Comparison of ENCODE assay signal across 8 cellular contexts in genomic region chr22:20115691-20116375, GRCh38. TPM values are rescaled to one million over a fixed set of nuclear protein-coding genes. Genes with fewer than 3 reads are reported as not detected.
A peak's percentile ranks its signal among the peaks of the same experiment; 100 is the strongest.
DNase-seq lines count a peak whose midpoint lies in the region; ATAC-seq, FAIRE-seq and TF ChIP-seq lines count a peak whose summit lies in the region.

Gene RANBP1 (plus strand): TSS chr22:20116104. CDS start chr22:20116185, 81 bp downstream.

- H3K27ac ChIP-seq in HepG2 (ENCODE audit: extremely low read length, insufficient read depth, low read length) (peak within 1 kb of the TSS; percentile 78), testis (peak within 1 kb of the TSS; percentile 88)

- in situ Hi-C loops in HepG2 (cut with HindIII; ENCODE audit: extremely low pct_ligation_motif_present, low pct_unique_long_range_greater_than_20kb): no loop called here

- WGBS in HepG2 (ENCODE audit: low lambda C conversion rate): 77% methylated on average over 19 of the region's 30 CpGs
- WGBS in testis, 2 donors: 65% methylated on average over 29 to 30 of the region's 30 CpGs

- H3K27me3 ChIP-seq in HepG2 (ENCODE audit: control insufficient read depth in 1 of 2, insufficient read depth in 2 of 2, low read length in 2 of 2) (no peaks in the 10 kb centered on the region; a peak in 1 of 5 replicates), testis (no peaks in the 10 kb centered on the region)

- H3K27ac Mint-ChIP-seq in activated CD4-positive, alpha-beta T cell treated with anti-CD3 and anti-CD28 coated beads, Interleukin-2, amount 10 ng/mL, durations not matched to agents 24 days and 14 days: peak within 1 kb of the TSS; percentile 96
- H3K27ac Mint-ChIP-seq in MCF 10A (ENCODE audit: low read depth, unreplicated experiment): peak within 1 kb of the TSS; percentile 84

- no peak for TF ChIP-seq POLR2A in HepG2 (IDR thresholded peaks at IDR 0.05; ENCODE audit: insufficient read depth in 1 of 2, low read depth in 2 of 2, low read length in 2 of 2)
- no peak for TF ChIP-seq POLR2A in testis (IDR thresholded peaks at IDR 0.05)

- no peak for TF ChIP-seq EP300 in HepG2 (IDR thresholded peaks at IDR 0.05; ENCODE audit: low read depth in 2 of 2, low read length in 2 of 2)
- 0 out of 2 replicates have a peak, but pooled peaks have one; percentile 10 for TF ChIP-seq EP300 in HepG2 (CRISPR knock-in tag; IDR thresholded peaks at IDR 0.05; ENCODE audit: borderline replicate concordance)

- no peak for DNase-seq in activated CD4-positive, alpha-beta T cell treated with anti-CD3 and anti-CD28 coated beads, Interleukin-2, amount 10 ng/mL, durations not matched to agents 24 days and 14 days
- DNase-seq in activated CD4-positive, alpha-beta T cell treated with anti-CD3 and anti-CD28 coated beads, Interleukin-2, amount 50 U/mL, for 1 hour: no peak
- no peak for DNase-seq in MCF 10A (ENCODE audit: unreplicated experiment)
- no peak for DNase-seq in HepG2 (ENCODE audit: low spot score)
- DNase-seq in testis: no peak
- DNase-seq in GM19239 (ENCODE audit: insufficient read length, low spot score): no peak
- no peak for DNase-seq in medulla oblongata (ENCODE audit: extremely low spot score)
- no peak for DNase-seq in activated CD4-positive, alpha-beta T cell treated with anti-CD3 and anti-CD28 coated beads for 4 hours

- no peak for ATAC-seq in HepG2

- H3K9ac ChIP-seq in HepG2 (ENCODE audit: insufficient read depth, low read depth, low read length): peak within 1 kb of the TSS; percentile 90

- H3K9me3 ChIP-seq in HepG2 (ENCODE audit: low read length): no peaks in the 10 kb centered on the region
- no peaks in the 10 kb centered on the region for H3K9me3 ChIP-seq in testis

- FAIRE-seq in HepG2 (lab: Jason Lieb, UNC): no peak
- FAIRE-seq in GM19239 (lab: Jason Lieb, UNC): no peak

- H3K4me1 ChIP-seq in HepG2 (ENCODE audit: insufficient read depth, low read length) (peaks cover 48% of the 10 kb centered on the region), testis (peaks cover 25% of the 10 kb centered on the region)

- BruUV-seq in MCF 10A (replicated peaks; lab: Mats Ljungman, UMichigan) (no TSS peak), HepG2 (replicated peaks; lab: Mats Ljungman, UMichigan) (no TSS peak)

- H3K4me1 Mint-ChIP-seq in activated CD4-positive, alpha-beta T cell treated with anti-CD3 and anti-CD28 coated beads, Interleukin-2, amount 10 ng/mL, durations not matched to agents 24 days and 14 days: peaks cover 42% of the 10 kb centered on the region
- H3K4me1 Mint-ChIP-seq in MCF 10A (ENCODE audit: insufficient read depth, unreplicated experiment): peaks cover 9% of the 10 kb centered on the region

- no peak within 1 kb of the TSS for H2AFZ ChIP-seq in HepG2 (ENCODE audit: low read length)

- CTCF ChIA-PET in MCF 10A (lab: Yijun Ruan, JAX) (interaction anchor here (0.6 kb wide), 2 partner anchors 11 to 195 kb away, joined by 3 to 4 read pairs; no protein-coding TSS in a partner anchor), HepG2 (lab: Yijun Ruan, JAX; ENCODE audit: low intra/inter-chr PET ratio, low total read pairs) (no interaction called here)

- peaks cover 2% of the 10 kb centered on the region for H3K27me3 Mint-ChIP-seq in activated CD4-positive, alpha-beta T cell treated with anti-CD3 and anti-CD28 coated beads, Interleukin-2, amount 10 ng/mL, durations not matched to agents 24 days and 14 days
- H3K27me3 Mint-ChIP-seq in MCF 10A (ENCODE audit: insufficient read depth, unreplicated experiment): no peaks in the 10 kb centered on the region

- H3K4me3 ChIP-seq in HepG2 (replicated peaks in 1 of 3; ENCODE audit: insufficient read depth in 1 of 3, low read depth in 2 of 3, low read length in 3 of 3): peak within 1 kb of the TSS; percentile 79 to 85 (median 85)
- H3K4me3 ChIP-seq in testis: peak within 1 kb of the TSS; percentile 94 to 98

- POLR2A ChIA-PET in MCF 10A (lab: Yijun Ruan, JAX) (interaction anchor here (0.7 to 1.3 kb wide), 4 partner anchors 34 to 261 kb away, joined by 3 to 8 read pairs (median 4); partner anchors contain the start of genes GNB1L and RTL10), HepG2 (lab: Yijun Ruan, JAX) (interaction anchor here (0.7 to 0.8 kb wide), 2 partner anchors 15 to 34 kb away, joined by 3 to 4 read pairs; no protein-coding TSS in a partner anchor)

- H3K36me3 ChIP-seq in HepG2 (replicated peaks in 1 of 2; ENCODE audit: control insufficient read depth in 1 of 2, insufficient read depth in 2 of 2, low read length in 2 of 2) (peaks cover 7 to 68% of the 10 kb centered on the region in 2 experiments), testis (ENCODE audit: low read depth, missing control alignments) (no peaks in the 10 kb centered on the region)

- H3K4me2 ChIP-seq in HepG2 (ENCODE audit: low read depth, low read length): peak within 1 kb of the TSS; percentile 84

- H3K9me3 Mint-ChIP-seq in activated CD4-positive, alpha-beta T cell treated with anti-CD3 and anti-CD28 coated beads, Interleukin-2, amount 10 ng/mL, durations not matched to agents 24 days and 14 days: no peaks in the 10 kb centered on the region
- H3K9me3 Mint-ChIP-seq in MCF 10A (ENCODE audit: unreplicated experiment): no peaks in the 10 kb centered on the region

- TF ChIP-seq CTCF in MCF 10A (IDR thresholded peaks at IDR 0.05; ENCODE audit: unreplicated experiment) (no peak), HepG2 (CRISPR knock-in tag; IDR thresholded peaks at IDR 0.05) (no peak), testis (IDR thresholded peaks at IDR 0.05) (no peak)

- no peak for TF ChIP-seq RAD21 in HepG2 (CRISPR knock-in tag; IDR thresholded peaks at IDR 0.05)

- H3K79me2 ChIP-seq in HepG2 (ENCODE audit: insufficient read depth, low read length): peaks cover 52% of the 10 kb centered on the region

- peak within 1 kb of the TSS; percentile 96 for H3K4me3 Mint-ChIP-seq in activated CD4-positive, alpha-beta T cell treated with anti-CD3 and anti-CD28 coated beads, Interleukin-2, amount 10 ng/mL, durations not matched to agents 24 days and 14 days
- H3K4me3 Mint-ChIP-seq in MCF 10A (ENCODE audit: unreplicated experiment): peak within 1 kb of the TSS; percentile 85

- intact Hi-C loops in activated CD4-positive, alpha-beta T cell treated with anti-CD3 and anti-CD28 coated beads, Interleukin-2, amount 10 ng/mL, durations not matched to agents 24 days and 14 days (cut with micrococcal nuclease): loop anchor here (5.0 to 10.0 kb wide), 5 partner anchors 94 to 974 kb away; partner anchors contain the start of genes ESS2, GNB1L, MED15 and RTL10
- intact Hi-C loops in MCF 10A (cut with micrococcal nuclease): loop anchor here (10.0 kb wide), 1 partner anchor 141 kb away; no protein-coding TSS in a partner anchor
- intact Hi-C loops in HepG2 (cut with micrococcal nuclease; ENCODE audit: unreplicated experiment): loop anchor here (5.0 kb wide), 1 partner anchor 34 kb away; the partner anchor contains the start of gene DGCR8
- intact Hi-C loops in testis (cut with DNase I; ENCODE audit: low total_unique reads): no loop called here

- H3K36me3 Mint-ChIP-seq in activated CD4-positive, alpha-beta T cell treated with anti-CD3 and anti-CD28 coated beads, Interleukin-2, amount 10 ng/mL, durations not matched to agents 24 days and 14 days (ENCODE audit: low read depth): peaks cover 58% of the 10 kb centered on the region
- H3K36me3 Mint-ChIP-seq in MCF 10A (ENCODE audit: insufficient read depth, unreplicated experiment): peaks cover 48% of the 10 kb centered on the region

- peaks cover 7% of the 10 kb centered on the region; the same call in 1 of the 2 replicates for H4K20me1 ChIP-seq in HepG2 (ENCODE audit: insufficient read depth, low read length)

TF ChIP-seq in HepG2, 621 proteins besides CTCF, POLR2A, EP300 and RAD21 (continues in another document):
- no peak for TF ChIP-seq ZNF121 (CRISPR knock-in tag; IDR thresholded peaks at IDR 0.05)

RNA-seq across cellular contexts. Expression of gene RANBP1, which starts in this region (rescaled TPM):
- total RNA-seq in activated CD4-positive, alpha-beta T cell treated with anti-CD3 and anti-CD28 coated beads, Interleukin-2, amount 10 ng/mL, durations not matched to agents 24 days and 14 days: 488 and 500 TPM in 2 replicates
- total RNA-seq in MCF 10A (2022): 126 and 195 TPM in 2 replicates
- total RNA-seq in HepG2 (2016; rRNA removed; fragmentation: Illumina TruSeq; extraction: Trizol): 492 and 544 TPM in 2 replicates
- total RNA-seq in HepG2 (2016; cell fraction: cytosol; rRNA removed; fragmentation: Illumina TruSeq; extraction: Trizol; ENCODE audit: low read depth): 261 and 299 TPM in 2 replicates
- 488 and 609 TPM in 2 replicates for total RNA-seq in HepG2 (2016; cell fraction: insoluble cytoplasmic fraction; rRNA removed; fragmentation: Illumina TruSeq; extraction: Trizol)
- 327 and 371 TPM in 2 replicates for total RNA-seq in HepG2 (2016; cell fraction: membrane; rRNA removed; fragmentation: Illumina TruSeq; extraction: Trizol)
- total RNA-seq in HepG2 (2016; cell fraction: nucleus; rRNA removed; fragmentation: Illumina TruSeq; extraction: Trizol): 174 and 196 TPM in 2 replicates
- 167 and 181 TPM in 2 replicates for polyA plus RNA-seq in HepG2 (2011; rRNA removed)
- 186 and 192 TPM in 2 replicates for polyA plus RNA-seq in HepG2 (2011; cell fraction: cytosol; rRNA removed)
- polyA plus RNA-seq in HepG2 (2011; cell fraction: nucleus; rRNA removed): 148 and 170 TPM in 2 replicates
- polyA plus RNA-seq in HepG2 (2012): 127 and 149 TPM in 2 replicates
- 239 and 293 TPM in 2 replicates for polyA plus RNA-seq in HepG2 (2016; cell fraction: cytosol; fragmentation: Illumina TruSeq; extraction: Trizol; ENCODE audit: low read depth)
- polyA plus RNA-seq in HepG2 (2016; cell fraction: insoluble cytoplasmic fraction; fragmentation: Illumina TruSeq; extraction: Trizol; ENCODE audit: low read depth): 614 and 703 TPM in 2 replicates
- 272 and 323 TPM in 2 replicates for polyA plus RNA-seq in HepG2 (2016; cell fraction: membrane; fragmentation: Illumina TruSeq; extraction: Trizol; ENCODE audit: low read depth)
- polyA plus RNA-seq in HepG2 (2016; cell fraction: nucleus; fragmentation: Illumina TruSeq; extraction: Trizol; ENCODE audit: insufficient read depth, low read depth): 346 and 368 TPM in 2 replicates
- polyA minus RNA-seq in HepG2 (2011; rRNA and poly(A)+ RNA removed; ENCODE audit: low replicate concordance): 156 and 233 TPM in 2 replicates
- polyA minus RNA-seq in HepG2 (2011; cell fraction: cytosol; rRNA and poly(A)+ RNA removed): 76.0 and 88.9 TPM in 2 replicates
- 52.2 and 57.9 TPM in 2 replicates for polyA minus RNA-seq in HepG2 (2011; cell fraction: nucleus; rRNA and poly(A)+ RNA removed)
- 100 to 1,000 TPM; 284 to 318 TPM for total RNA-seq in testis
- 247 TPM for polyA plus RNA-seq in testis (ENCODE audit: insufficient read depth, low read depth, low replicate concordance)
